In the genomic region with DNA sequence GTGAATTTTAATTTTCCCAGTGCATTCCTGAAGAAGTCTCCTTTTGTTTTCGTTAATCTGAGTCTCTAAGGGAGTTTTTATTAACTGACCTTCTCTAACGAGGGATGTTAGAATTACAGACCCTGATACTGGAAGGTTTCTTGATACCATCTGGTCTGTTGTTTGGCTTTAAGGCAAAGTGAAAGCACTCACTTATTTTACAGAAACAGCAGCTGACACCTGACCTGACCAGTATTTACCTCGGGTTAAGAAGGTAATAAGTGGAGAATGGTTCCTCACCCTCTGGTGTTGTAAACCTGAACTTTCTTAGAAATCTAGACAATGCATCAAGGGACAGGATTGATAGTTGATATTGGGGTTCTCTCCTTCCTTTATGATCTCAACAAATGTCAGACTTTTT, we compare ENCODE assay signal across 13 cellular contexts. TPM values are rescaled to one million over a fixed set of nuclear protein-coding genes. Genes with fewer than 3 reads are reported as not detected.
DNase-seq lines count a peak whose midpoint lies in the region; ATAC-seq, FAIRE-seq and TF ChIP-seq lines count a peak whose summit lies in the region.
"Had no signal": no experiment of that assay in that cellular context is flagged by ENCODE, and none has a peak within 500 bp of the region (broad histone marks: within the 10 kb centered on the region; RNA-seq: fewer than 3 reads in every experiment).

No MANE protein-coding gene starts in this region.

- peak overlapping the region; percentile 46 for H3K27ac Mint-ChIP-seq in activated T-cell treated with anti-CD3 and anti-CD28 coated beads, Interleukin-2, amount 50 U/mL, for 24 hours
- H3K27ac Mint-ChIP-seq in progenitor cell of endocrine pancreas, result peak overlapping the region; percentile 72
- peak overlapping the region in 1 of 3 experiments; percentile 22; a peak in 2 of 7 replicates for H3K27ac Mint-ChIP-seq in H9

- no peak overlapping the region for H3K23ac ChIP-seq in H9 (ENCODE audit: insufficient read length, low read depth, low read length)

- H3K4me3 ChIP-seq in GM12878, result no peak overlapping the region
- H3K4me3 ChIP-seq: prostate gland had no signal

- no peak overlapping the region for H4K5ac ChIP-seq in H9 (ENCODE audit: insufficient read length, low read depth, low read length)

- FAIRE-seq in GM12878 (lab: Jason Lieb, UNC) (no peak), frontal cortex (lab: Jason Lieb, UNC) (no peak)
- FAIRE-seq: kidney had no signal

- 61% methylated on average over 3 of the region's 3 CpGs for WGBS in GM12878 (ENCODE audit: insufficient coverage, insufficient replicate concordance, low lambda C conversion rate, missing lambda C conversion rate)
- whole genome bisulfite sequencing in H9 (ENCODE audit: extremely low coverage, insufficient read length, low lambda C conversion rate), result no CpG with 5 or more reads among the region's 3 CpGs

- no peaks in the 10 kb centered on the region for H3K27me3 Mint-ChIP-seq in activated T-cell treated with anti-CD3 and anti-CD28 coated beads, Interleukin-2, amount 50 U/mL, for 24 hours
- H3K27me3 Mint-ChIP-seq in progenitor cell of endocrine pancreas, result no peaks in the 10 kb centered on the region
- no peaks in the 10 kb centered on the region for H3K27me3 Mint-ChIP-seq in H9 (ENCODE audit: low read depth)

- ATAC-seq in HG02678 (IDR thresholded peaks at IDR 0.05; ENCODE audit: unreplicated experiment) (peak; percentile 76), GM12878 (peak; percentile 67)

- no peak overlapping the region for H3K9ac ChIP-seq in GM12878 (ENCODE audit: control insufficient read depth, insufficient read depth, low read length)
- H3K9ac ChIP-seq in H9 (ENCODE audit: extremely low read depth, insufficient read length, low read length), result no peak overlapping the region

- H2AK5ac ChIP-seq in H9 (ENCODE audit: insufficient read length, low read length), result no peak overlapping the region

- H3K4me3 Mint-ChIP-seq in activated T-cell treated with anti-CD3 and anti-CD28 coated beads, Interleukin-2, amount 50 U/mL, for 24 hours, result peak overlapping the region; percentile 11
- H3K4me3 Mint-ChIP-seq in progenitor cell of endocrine pancreas (ENCODE audit: low read depth) (no peak overlapping the region), H9 (no peak overlapping the region; a peak in 1 of 5 replicates)

- H3K27me3 ChIP-seq in GM12878 (replicated peaks in 1 of 2; ENCODE audit: control insufficient read depth in 2 of 2, insufficient read depth in 2 of 2, low read length in 1 of 2) (no peaks in the 10 kb centered on the region), H9 (ENCODE audit: insufficient read depth, low read length) (no peaks in the 10 kb centered on the region)

- no peaks in the 10 kb centered on the region for H3K23me2 ChIP-seq in H9 (ENCODE audit: insufficient read length, low read depth, low read length, poor library complexity, severe bottlenecking)

- no peak overlapping the region for H3K18ac ChIP-seq in H9 (ENCODE audit: insufficient read length, low read depth, low read length)

- H4K8ac ChIP-seq in H9 (replicated peaks; ENCODE audit: insufficient read length, low read depth, low read length), result no peak overlapping the region

- intact Hi-C loops in GM12878 (cut with micrococcal nuclease; ENCODE audit: unreplicated experiment), result no loop called here

- no peak overlapping the region for H3K4me2 ChIP-seq in GM12878 (ENCODE audit: control insufficient read depth, insufficient read depth)
- no peak overlapping the region for H3K4me2 ChIP-seq in H9 (ENCODE audit: insufficient read depth, insufficient read length, low read length)

- in situ Hi-C loops in GM12878 (cut with MboI), result no loop called here

- no peak for TF ChIP-seq RAD21 in GM12878 (IDR thresholded peaks at IDR 0.05; ENCODE audit: insufficient read depth, low read depth, low read length)

- TF ChIP-seq CTCF in GM12878 (IDR thresholded peaks at IDR 0.05 in 2 of 3, conservative IDR thresholded peaks at IDR 0.05 in 1 of 3; ENCODE audit: control insufficient read depth in 2 of 3, extremely low read depth in 1 of 3, insufficient read depth in 1 of 3, low read depth in 3 of 3, low read length in 3 of 3) (no peak), progenitor cell of endocrine pancreas (IDR thresholded peaks at IDR 0.05; ENCODE audit: unreplicated experiment) (no peak), H9 (conservative IDR thresholded peaks at IDR 0.05) (no peak), GM10248 (IDR thresholded peaks at IDR 0.05; ENCODE audit: control extremely low read depth, extremely low read depth, low read depth, missing control alignments) (no peak)

- peaks cover 73% of the 10 kb centered on the region for H3K4me1 Mint-ChIP-seq in activated T-cell treated with anti-CD3 and anti-CD28 coated beads, Interleukin-2, amount 50 U/mL, for 24 hours (ENCODE audit: low read depth)
- peaks cover 21% of the 10 kb centered on the region for H3K4me1 Mint-ChIP-seq in progenitor cell of endocrine pancreas (ENCODE audit: low read depth)
- peaks cover 28 to 35% of the 10 kb centered on the region in 2 experiments for H3K4me1 Mint-ChIP-seq in H9

- SMC1A ChIA-PET in GM12878 (lab: Charles Lee; ENCODE audit: uncharacterized antibody, unreplicated experiment), result interaction anchor here (0.9 to 2.0 kb wide), 3 partner anchors 10 to 53 kb away, joined by 3 to 8 read pairs (median 3); no protein-coding TSS in a partner anchor

- no peak overlapping the region for H3K56ac ChIP-seq in H9 (ENCODE audit: insufficient read length, low read depth, low read length)

- no peak for TF ChIP-seq EP300 in GM12878 (IDR thresholded peaks at IDR 0.05; ENCODE audit: borderline replicate concordance in 1 of 2, control insufficient read depth in 1 of 2, low read depth in 2 of 2, low read length in 2 of 2)

- no peak for TF ChIP-seq POLR2A in GM12878 (IDR thresholded peaks at IDR 0.05; ENCODE audit: low read depth, low read length)

- POLR2A ChIA-PET in GM12878 (lab: Charles Lee) (no interaction called here), GM10248 (lab: Yijun Ruan, JAX) (interaction anchor here (1.7 kb wide), 1 partner anchor 11 kb away, joined by 4 read pairs; no protein-coding TSS in a partner anchor)

- H3K36me3 ChIP-seq in GM12878 (ENCODE audit: control insufficient read depth in 2 of 2, insufficient read depth in 2 of 2, low read length in 1 of 2), result no peaks in the 10 kb centered on the region; a peak in 1 of 4 replicates
- H3K36me3 ChIP-seq: prostate gland had no signal

- peaks cover 7% of the 10 kb centered on the region for H3K9me3 Mint-ChIP-seq in activated T-cell treated with anti-CD3 and anti-CD28 coated beads, Interleukin-2, amount 50 U/mL, for 24 hours
- H3K9me3 Mint-ChIP-seq in progenitor cell of endocrine pancreas (ENCODE audit: low read depth) (peaks cover 9% of the 10 kb centered on the region), H9 (no peaks in the 10 kb centered on the region)

- H3K79me2 ChIP-seq in GM12878 (ENCODE audit: control insufficient read depth, insufficient read depth, low read length), result no peaks in the 10 kb centered on the region; the same call in 1 of the 2 replicates
- peaks cover 7% of the 10 kb centered on the region; the same call in 1 of the 2 replicates for H3K79me2 ChIP-seq in H9 (ENCODE audit: insufficient read depth, low read length)

- H2BK120ac ChIP-seq in H9 (ENCODE audit: low read depth, low read length, poor library complexity, severe bottlenecking), result no peak overlapping the region

- H2AFZ ChIP-seq in GM12878 (ENCODE audit: control insufficient read depth, low read depth, low read length) (no peak overlapping the region), H9 (ENCODE audit: low read length) (no peak overlapping the region)

- no peak overlapping the region for H3K14ac ChIP-seq in H9 (ENCODE audit: insufficient read depth, low read length)

- no peak overlapping the region for H2BK20ac ChIP-seq in H9 (ENCODE audit: low read depth, low read length, poor library complexity, severe bottlenecking)

- RAD21 ChIA-PET in GM12878 (lab: Charles Lee; ENCODE audit: unreplicated experiment), result interaction anchor here (0.6 to 1.1 kb wide), 2 partner anchors 11 to 393 kb away, joined by 3 read pairs; no protein-coding TSS in a partner anchor

- H3K79me1 ChIP-seq in H9 (ENCODE audit: insufficient read depth, low read depth, low read length, poor library complexity, severe bottlenecking), result no peaks in the 10 kb centered on the region

- no peak overlapping the region for H3K4ac ChIP-seq in H9 (ENCODE audit: low read depth, low read length)

- H3K9me3 ChIP-seq in GM12878 (replicated peaks; ENCODE audit: control insufficient read depth, insufficient read depth, low read length) (no peaks in the 10 kb centered on the region; the same call in 2 of the 3 replicates), H9 (ENCODE audit: control insufficient read depth, low read depth, low read length) (no peaks in the 10 kb centered on the region)
- H3K9me3 ChIP-seq: prostate gland had no signal

- no peak for DNase-seq in activated T-cell treated with anti-CD3 and anti-CD28 coated beads, Interleukin-2, amount 50 U/mL, for 24 hours
- DNase-seq in activated T-cell treated with anti-CD3 and anti-CD28 coated beads, Interleukin-2, amount 50 U/mL, for 1 hour, result no peak
- DNase-seq in GM12878 (ENCODE audit: low read depth, low spot score), result no peak
- DNase-seq in progenitor cell of endocrine pancreas (ENCODE audit: low spot score, unreplicated experiment), result no peak
- no peak for DNase-seq in frontal cortex (ENCODE audit: low spot score in 2 of 2)
- DNase-seq in H9, result no peak
- DNase-seq in GM10248 (ENCODE audit: extremely low spot score), result no peak
- DNase-seq: activated CD4-positive, alpha-beta T cell treated with anti-CD3 and anti-CD28 coated beads, Interleukin-2, amount 50 U/mL, for 48 hours; kidney; NCI-H1092 treated with DMSO at 0.1 percent for 48 hours; NCI-H510A treated with DMSO at 0.1 percent for 48 hours had no signal

- no peak overlapping the region for H4K91ac ChIP-seq in H9 (ENCODE audit: insufficient read length, low read depth, low read length)

- H3K36me3 Mint-ChIP-seq in activated T-cell treated with anti-CD3 and anti-CD28 coated beads, Interleukin-2, amount 50 U/mL, for 24 hours (ENCODE audit: low read depth), result peaks cover 63% of the 10 kb centered on the region
- H3K36me3 Mint-ChIP-seq in progenitor cell of endocrine pancreas (ENCODE audit: insufficient read depth), result peaks cover 16% of the 10 kb centered on the region
- H3K36me3 Mint-ChIP-seq in H9 (ENCODE audit: insufficient read depth in 1 of 3, low read depth in 3 of 3), result peaks cover 4 to 9% (median 4%) of the 10 kb centered on the region in 3 experiments; a peak in 5 of 7 replicates

- H2BK5ac ChIP-seq in H9 (ENCODE audit: insufficient read length, low read length), result no peak overlapping the region

- H3K4me1 ChIP-seq in GM12878 (ENCODE audit: control insufficient read depth, insufficient read depth, low read length) (no peaks in the 10 kb centered on the region; the same call in 1 of the 2 replicates), H9 (ENCODE audit: insufficient read depth, low read length) (peaks cover 4% of the 10 kb centered on the region; the same call in 1 of the 2 replicates)

- no peak overlapping the region for H2BK12ac ChIP-seq in H9 (ENCODE audit: insufficient read length, low read depth, low read length)

- no peaks in the 10 kb centered on the region for H4K20me1 ChIP-seq in GM12878 (ENCODE audit: control insufficient read depth, insufficient read depth)
- no peaks in the 10 kb centered on the region for H4K20me1 ChIP-seq in H9 (ENCODE audit: control insufficient read depth, insufficient read depth, insufficient read length)

- H3K27ac ChIP-seq in GM12878 (ENCODE audit: control insufficient read depth, insufficient read depth) (no peak overlapping the region), H9 (ENCODE audit: insufficient read length, low read depth, low read length) (no peak overlapping the region)
- H3K27ac ChIP-seq: prostate gland had no signal

- BruUV-seq in GM12878 (replicated peaks; lab: Mats Ljungman, UMichigan), result no TSS peak

- CTCF ChIA-PET in GM12878 (lab: Yijun Ruan, JAX) (interaction anchor here (2.6 kb wide), 1 partner anchor 94 kb away, joined by 9 read pairs; no protein-coding TSS in a partner anchor), GM10248 (lab: Yijun Ruan, JAX) (interaction anchor here (1.5 to 2.7 kb wide), 2 partner anchors 12 to 99 kb away, joined by 3 to 12 read pairs; partner anchors contain the start of gene CDC14A)

- H2BK15ac ChIP-seq in H9 (ENCODE audit: low read depth, low read length), result no peak overlapping the region

- H3T11ph ChIP-seq in H9 (ENCODE audit: low read length), result no peak overlapping the region

RNA-seq across cellular contexts. Expression of gene CDC14A, which starts 12.4 kb away (rescaled TPM):
- total RNA-seq in GM12878 (2013; cell fraction: nucleolus; rRNA removed), result 61.9 and 72.4 TPM in 2 replicates
- total RNA-seq in GM12878 (2014; rRNA removed) (5.2 and 6.9 TPM in 2 replicates), GM12878 (2014; rRNA removed; fragmentation: Illumina TruSeq; extraction: Trizol) (5.9 and 7.0 TPM in 2 replicates), GM12878 (2021) (6.8 and 7.8 TPM in 2 replicates), progenitor cell of endocrine pancreas (22.5 and 23.3 TPM in 2 replicates), frontal cortex (2.9 TPM), H9 (2021) (8.4 and 8.9 TPM in 2 replicates)
- 1.3 TPM for polyA plus RNA-seq in GM12878 (2011; ENCODE audit: low read depth)
- polyA plus RNA-seq in GM12878 (2011; rRNA removed) (7.1 and 9.1 TPM in 2 replicates), GM12878 (2014; fragmentation: Illumina TruSeq; extraction: Trizol) (5.8 and 6.5 TPM in 2 replicates), GM12878 (2014; fragmentation: Nextera tagmentation; extraction: Ambion mirVana) (1 to 10 TPM; 1.5 to 1.9 TPM), GM12878 (2014; rRNA removed) (3.5 and 3.9 TPM in 2 replicates), GM12878 (2016; fragmentation: Nextera tagmentation; extraction: Ambion mirVana) (1 to 10 TPM; 4.7 to 6.3 TPM)
- 3.3 and 3.7 TPM in 2 replicates for polyA plus RNA-seq in GM12878 (2011; cell fraction: cytosol; rRNA removed)
- polyA plus RNA-seq in GM12878 (2011; cell fraction: nucleus; rRNA removed), result 10.7 and 12.9 TPM in 2 replicates
- polyA plus RNA-seq in GM12878 (2012), result 1.8 and 1.9 TPM in 2 replicates
- polyA minus RNA-seq in GM12878 (2011; rRNA and poly(A)+ RNA removed), result 16.2 TPM in 2 replicates
- polyA minus RNA-seq in GM12878 (2011; cell fraction: cytosol; rRNA and poly(A)+ RNA removed), result 2.9 and 4.2 TPM in 2 replicates
- polyA minus RNA-seq in GM12878 (2011; cell fraction: nucleus; rRNA and poly(A)+ RNA removed), result 24.3 and 39.7 TPM in 2 replicates
